ENCODE assay signal across 1 cellular context in the genomic region with DNA sequence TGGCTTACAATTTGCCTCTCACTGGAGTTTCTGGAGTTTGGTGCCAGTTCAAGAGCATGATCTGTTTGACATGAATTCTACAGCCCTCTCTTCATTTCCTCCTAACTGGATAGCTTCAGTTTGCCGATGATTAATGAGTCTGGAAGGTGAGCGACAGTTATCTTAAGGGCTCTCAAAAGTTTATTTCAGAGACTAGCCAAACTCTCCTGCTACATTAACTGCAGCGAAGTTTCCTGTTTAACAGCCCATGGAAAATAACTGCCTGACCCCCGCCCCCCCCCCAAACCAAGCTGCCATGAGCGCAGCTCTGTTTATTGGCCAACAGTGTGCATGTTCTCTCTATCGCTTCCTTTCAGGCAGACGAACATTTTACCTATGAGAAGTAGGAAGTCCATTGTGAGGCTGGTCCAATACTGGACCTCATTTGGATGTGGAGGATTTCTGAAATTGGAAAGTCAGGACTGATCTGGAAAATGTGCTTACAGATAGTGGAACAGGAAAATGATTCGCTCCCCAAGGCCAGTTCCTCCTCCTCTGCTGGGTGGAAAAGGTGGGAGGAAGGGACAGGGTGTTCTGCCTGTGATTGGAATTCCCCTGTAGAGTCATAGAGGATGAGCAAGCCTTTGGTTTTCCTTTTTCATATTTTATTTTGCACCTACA.
TF ChIP-seq lines count a peak whose summit lies in the region.

No MANE protein-coding gene starts in this region.

TF ChIP-seq in GM23338, 12 proteins besides CTCF, POLR2A, EP300 and RAD21 (continued from another document):
- TF ChIP-seq, protein P1, sequence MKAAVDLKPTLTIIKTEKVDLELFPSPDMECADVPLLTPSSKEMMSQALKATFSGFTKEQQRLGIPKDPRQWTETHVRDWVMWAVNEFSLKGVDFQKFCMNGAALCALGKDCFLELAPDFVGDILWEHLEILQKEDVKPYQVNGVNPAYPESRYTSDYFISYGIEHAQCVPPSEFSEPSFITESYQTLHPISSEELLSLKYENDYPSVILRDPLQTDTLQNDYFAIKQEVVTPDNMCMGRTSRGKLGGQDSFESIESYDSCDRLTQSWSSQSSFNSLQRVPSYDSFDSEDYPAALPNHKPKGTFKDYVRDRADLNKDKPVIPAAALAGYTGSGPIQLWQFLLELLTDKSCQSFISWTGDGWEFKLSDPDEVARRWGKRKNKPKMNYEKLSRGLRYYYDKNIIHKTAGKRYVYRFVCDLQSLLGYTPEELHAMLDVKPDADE (IDR thresholded peaks at IDR 0.05) = no peak
- no peak for TF ChIP-seq STAT1 (IDR thresholded peaks at IDR 0.05; ENCODE audit: unreplicated experiment)
TF ChIP-seq in GM23338: peak in this region for 0.
